8 cellular contexts compared by ENCODE assay signal in genomic region chr17:17206913-17207368, GRCh38. TPM values are rescaled to one million over a fixed set of nuclear protein-coding genes. Genes with fewer than 3 reads are reported as not detected.
DNase-seq lines count a peak whose midpoint lies in the region; ATAC-seq and TF ChIP-seq lines count a peak whose summit lies in the region.

No MANE protein-coding gene starts in this region.

- no peaks in the 10 kb centered on the region for H3K27me3 ChIP-seq in left ventricle myocardium inferior (ENCODE audit: low read depth)
- no peaks in the 10 kb centered on the region for H3K27me3 ChIP-seq in brain microvascular endothelial cell (replicated peaks)

- no peak overlapping the region for H3K4me3 ChIP-seq in HEK293 (ENCODE audit: low read depth, low read length)
- peak overlapping the region; percentile 68 for H3K4me3 ChIP-seq in left ventricle myocardium inferior
- no peak overlapping the region for H3K4me3 ChIP-seq in brain microvascular endothelial cell (ENCODE audit: low read depth, low read length)

- H3K27ac Mint-ChIP-seq in stimulated activated naive CD8-positive, alpha-beta T cell treated with anti-CD3 and anti-CD28 coated beads, Interleukin-15, amount 100 ng/mL, for 72 hours = peak overlapping the region in 1 of 2 donors; percentile 93

- H3K9me3 ChIP-seq in HEK293 (ENCODE audit: control insufficient read depth, insufficient read depth, low read depth, low read length) = no peaks in the 10 kb centered on the region
- no peaks in the 10 kb centered on the region for H3K9me3 ChIP-seq in left ventricle myocardium inferior (replicated peaks)

- peaks cover 41% of the 10 kb centered on the region for H3K4me1 Mint-ChIP-seq in stimulated activated naive CD8-positive, alpha-beta T cell treated with anti-CD3 and anti-CD28 coated beads, Interleukin-15, amount 100 ng/mL, for 72 hours

- peak overlapping the region; percentile 62 to 73 for H3K4me3 Mint-ChIP-seq in stimulated activated naive CD8-positive, alpha-beta T cell treated with anti-CD3 and anti-CD28 coated beads, Interleukin-15, amount 100 ng/mL, for 72 hours

- no peak for ATAC-seq in stimulated activated naive CD8-positive, alpha-beta T cell treated with anti-CD3 and anti-CD28 coated beads, Interleukin-15, amount 100 ng/mL, for 72 hours
- no peak for ATAC-seq in GM21529 (IDR thresholded peaks at IDR 0.05; ENCODE audit: unreplicated experiment)

- DNase-seq in left ventricle myocardium inferior (no peak), NCI-H2227 treated with DMSO at 0.1 percent for 48 hours (lab: John Stamatoyannopoulos, UW) (no peak), brain microvascular endothelial cell (no peak)
- no peak for DNase-seq in stimulated activated naive CD8-positive, alpha-beta T cell treated with anti-CD3 and anti-CD28 coated beads, Interleukin-15, amount 100 ng/mL, for 72 hours
- no peak for DNase-seq in stimulated activated CD4-positive, alpha-beta T cell treated with anti-CD3 and anti-CD28 coated beads, Interleukin-2, amount 100 ng/mL, for 48 hours

- POLR2A ChIA-PET in HEK293 (lab: Yijun Ruan, JAX) = interaction anchor here (1.0 to 1.8 kb wide), 3 partner anchors 29 to 73 kb away, joined by 4 to 6 read pairs (median 4); partner anchors contain the start of gene FLCN

- H3K36me3 ChIP-seq in HEK293 (ENCODE audit: control insufficient read depth in 2 of 2, insufficient read depth in 1 of 2, low read length in 2 of 2) = peaks cover 0 to 36% of the 10 kb centered on the region in 2 experiments; a peak in 2 of 3 replicates
- no peaks in the 10 kb centered on the region for H3K36me3 ChIP-seq in left ventricle myocardium inferior
- H3K36me3 ChIP-seq in brain microvascular endothelial cell (replicated peaks) = peaks cover 3% of the 10 kb centered on the region

- H3K27ac ChIP-seq in HEK293 (ENCODE audit: extremely low read depth, low read depth, low read length) (no peak overlapping the region), VCaP (peak overlapping the region; percentile 95), left ventricle myocardium inferior (replicated peaks) (peak overlapping the region; percentile 87), brain microvascular endothelial cell (no peak overlapping the region)

- TF ChIP-seq CTCF in HEK293 (tag by site-specific recombination; IDR thresholded peaks at IDR 0.05) (no peak), VCaP (conservative IDR thresholded peaks at IDR 0.05) (no peak), left ventricle myocardium inferior (IDR thresholded peaks at IDR 0.05; ENCODE audit: borderline replicate concordance) (no peak), brain microvascular endothelial cell (IDR thresholded peaks at IDR 0.05; ENCODE audit: low read depth, low read length, missing control alignments) (no peak)

- H3K9me3 Mint-ChIP-seq in stimulated activated naive CD8-positive, alpha-beta T cell treated with anti-CD3 and anti-CD28 coated beads, Interleukin-15, amount 100 ng/mL, for 72 hours = peaks cover 0 to 6% of the 10 kb centered on the region in 2 donors

- intact Hi-C loops in left ventricle myocardium inferior (cut with micrococcal nuclease) = no loop called here

- H3K27me3 Mint-ChIP-seq in stimulated activated naive CD8-positive, alpha-beta T cell treated with anti-CD3 and anti-CD28 coated beads, Interleukin-15, amount 100 ng/mL, for 72 hours = no peaks in the 10 kb centered on the region

- H3K4me1 ChIP-seq in HEK293 (ENCODE audit: control insufficient read depth, insufficient read depth, low read length) (peaks cover 5% of the 10 kb centered on the region), left ventricle myocardium inferior (peaks cover 46% of the 10 kb centered on the region)

- CTCF ChIA-PET in HEK293 (lab: Yijun Ruan, JAX) = interaction anchor here (0.6 to 1.1 kb wide), 3 partner anchors 25 to 671 kb away, joined by 3 read pairs; no protein-coding TSS in a partner anchor

- in situ Hi-C loops in brain microvascular endothelial cell (cut with HindIII; ENCODE audit: low pct_ligation_motif_present, low sequenced_read_pairs) = no loop called here

TF ChIP-seq in HEK293, 187 proteins besides CTCF, POLR2A, EP300 and RAD21:
- TF ChIP-seq, protein P1, sequence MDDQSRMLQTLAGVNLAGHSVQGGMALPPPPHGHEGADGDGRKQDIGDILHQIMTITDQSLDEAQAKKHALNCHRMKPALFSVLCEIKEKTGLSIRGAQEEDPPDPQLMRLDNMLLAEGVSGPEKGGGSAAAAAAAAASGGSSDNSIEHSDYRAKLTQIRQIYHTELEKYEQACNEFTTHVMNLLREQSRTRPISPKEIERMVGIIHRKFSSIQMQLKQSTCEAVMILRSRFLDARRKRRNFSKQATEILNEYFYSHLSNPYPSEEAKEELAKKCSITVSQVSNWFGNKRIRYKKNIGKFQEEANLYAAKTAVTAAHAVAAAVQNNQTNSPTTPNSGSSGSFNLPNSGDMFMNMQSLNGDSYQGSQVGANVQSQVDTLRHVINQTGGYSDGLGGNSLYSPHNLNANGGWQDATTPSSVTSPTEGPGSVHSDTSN (CRISPR knock-in tag; IDR thresholded peaks at IDR 0.05) = 0 out of 2 replicates have a peak, but pooled peaks have one; percentile 43
- TF ChIP-seq ZNF10 (tag by site-specific recombination; IDR thresholded peaks at IDR 0.05) (peak; percentile 95; the same call in 1 of the 2 replicates), ZNF133 (tag by site-specific recombination; IDR thresholded peaks at IDR 0.05) (no peak), ZBTB17 (tag by site-specific recombination; IDR thresholded peaks at IDR 0.05) (peak; percentile 87), ZNF423 (tag by site-specific recombination; IDR thresholded peaks at IDR 0.05) (no peak), ZNF600 (tag by site-specific recombination; IDR thresholded peaks at IDR 0.05) (peak; percentile 63; the same call in 1 of the 2 replicates)

RNA-seq across cellular contexts. Expression of gene PLD6, which starts 0.8 kb away (rescaled TPM):
- total RNA-seq in left ventricle myocardium inferior = 7.3 TPM

RNA-seq across cellular contexts. Expression of gene FLCN, which starts 30.0 kb away (rescaled TPM):
- 46.6 TPM for total RNA-seq in left ventricle myocardium inferior

Comparison
In these comparisons a context has a peak if more than half of its experiments do, and no peak if none do; other contexts are left out.
1. H3K27ac ChIP-seq: peak in VCaP (single experiment) and left ventricle myocardium inferior (single experiment); none in HEK293 (single experiment) and brain microvascular endothelial cell (single experiment).